25 cellular contexts compared by ENCODE assay signal in the genomic region with DNA sequence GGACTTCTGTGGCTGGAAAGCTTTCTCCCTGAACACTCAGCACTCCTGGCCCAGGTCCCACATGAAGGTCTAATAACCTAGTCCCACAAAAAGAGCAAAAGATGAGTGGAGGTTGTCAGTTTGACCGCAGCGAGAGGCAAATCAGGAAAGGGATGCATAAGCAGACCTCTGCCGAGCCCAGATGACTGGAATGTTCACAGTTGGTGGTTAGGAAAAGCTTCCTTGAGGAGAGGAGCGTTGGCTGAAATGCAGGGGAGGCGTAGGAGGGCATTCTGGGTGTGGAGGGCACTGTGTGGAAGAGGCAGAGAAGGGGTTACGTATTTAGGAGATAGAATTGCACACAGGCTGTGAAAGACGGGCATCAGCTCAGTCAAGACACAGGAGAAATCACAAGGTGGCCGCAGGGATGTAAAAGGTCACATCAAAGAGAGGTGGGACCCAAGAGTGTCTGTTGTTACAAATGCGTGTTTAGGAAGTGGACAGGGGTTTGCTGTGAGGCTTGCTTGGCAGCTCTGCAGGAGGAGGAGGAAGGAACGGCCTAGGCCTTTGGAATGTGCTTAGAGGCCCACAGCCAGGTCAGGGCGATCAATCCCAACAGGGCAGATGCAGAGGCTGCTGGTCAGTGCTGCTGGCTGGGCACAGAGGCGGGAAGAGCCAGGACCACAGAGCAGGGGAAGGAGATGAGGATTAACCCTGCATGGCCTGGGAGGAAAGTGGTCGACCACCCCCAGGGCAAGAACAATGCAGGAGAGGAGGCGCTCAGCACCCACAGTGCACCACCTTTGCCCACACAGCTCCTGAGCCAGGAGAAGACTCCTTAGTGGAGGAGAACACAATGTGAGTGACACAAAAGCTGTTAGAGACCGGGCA.
DNase-seq lines count a peak whose midpoint lies in the region; ATAC-seq and TF ChIP-seq lines count a peak whose summit lies in the region.
"Had no signal": no experiment of that assay in that cellular context is flagged by ENCODE, and none has a peak within 500 bp of the region (broad histone marks: within the 10 kb centered on the region; RNA-seq: fewer than 3 reads in every experiment).

No MANE protein-coding gene starts in this region.

- H3K4me2 ChIP-seq in osteoblast (ENCODE audit: insufficient read depth, low read length), result no peak overlapping the region

- H3K9me3 ChIP-seq in left ventricle myocardium inferior (replicated peaks) (no peaks in the 10 kb centered on the region), osteoblast (ENCODE audit: low read depth, low read length) (no peaks in the 10 kb centered on the region), aorta (ENCODE audit: control insufficient read depth, low read length) (no peaks in the 10 kb centered on the region)
- H3K9me3 ChIP-seq: adrenal gland, psoas muscle, spleen had no signal

- DNase-seq in left ventricle myocardium inferior (no peak), cardiac septum (ENCODE audit: low spot score) (no peak), endothelial cell (ENCODE audit: low spot score) (no peak), osteoblast (ENCODE audit: insufficient read length, low spot score, missing footprints) (peak; percentile 38), aorta (no peak), iPS-NIHi11 (ENCODE audit: low spot score) (no peak), NCI-H1092 treated with DMSO at 0.1 percent for 48 hours (lab: John Stamatoyannopoulos, UW) (no peak)
- no peak for DNase-seq in activated T-cell treated with anti-CD3 and anti-CD28 coated beads, Interleukin-2, amount 50 U/mL, for 48 hours
- DNase-seq: activated CD4-positive, alpha-beta T cell treated with anti-CD3 and anti-CD28 coated beads for 48 hours; activated CD8-positive, alpha-beta memory T cell treated with anti-CD3 and anti-CD28 coated beads, Interleukin-2, amount 10 ng/mL, durations not matched to agents 7 days and 5 days; activated gamma-delta T cell; adrenal gland; DMS 273 treated with DMSO at 0.1 percent for 48 hours; erythroblast; GDM1; kidney; MM.1S; natural killer cell; NCI-H146; NCI-H2171 treated with DMSO at 0.1 percent for 48 hours; NCI-H69; psoas muscle; spleen had no signal

- no peak overlapping the region for H2AFZ ChIP-seq in osteoblast (ENCODE audit: low read length)

- H3K36me3 ChIP-seq in left ventricle myocardium inferior (no peaks in the 10 kb centered on the region), osteoblast (ENCODE audit: insufficient read depth, low read length) (no peaks in the 10 kb centered on the region), aorta (ENCODE audit: control insufficient read depth in 1 of 2, insufficient read depth in 2 of 2, low read length in 1 of 2) (no peaks in the 10 kb centered on the region)
- H3K36me3 ChIP-seq: adrenal gland, spleen had no signal

- H3K4me3 ChIP-seq in left ventricle myocardium inferior, result no peak overlapping the region
- H3K4me3 ChIP-seq in osteoblast (ENCODE audit: insufficient read depth, low read length), result no peak overlapping the region
- no peak overlapping the region for H3K4me3 ChIP-seq in aorta (ENCODE audit: low read length in 2 of 2)
- H3K4me3 ChIP-seq: adrenal gland, psoas muscle, spleen had no signal

- 33 to 40% methylated on average over 15 of the region's 15 CpGs for WGBS in aorta, 2 donors

- peaks cover 48% of the 10 kb centered on the region for H3K4me1 ChIP-seq in left ventricle myocardium inferior
- H3K4me1 ChIP-seq in osteoblast (ENCODE audit: insufficient read depth, low read length), result no peaks in the 10 kb centered on the region
- H3K4me1 ChIP-seq in aorta (ENCODE audit: control insufficient read depth in 1 of 2, insufficient read depth in 2 of 2, low read length in 2 of 2), result peaks cover 0 to 5% of the 10 kb centered on the region in 2 donors

- TF ChIP-seq CTCF in left ventricle myocardium inferior (IDR thresholded peaks at IDR 0.05; ENCODE audit: borderline replicate concordance) (no peak), endothelial cell (IDR thresholded peaks at IDR 0.05; ENCODE audit: unreplicated experiment) (no peak), osteoblast (IDR thresholded peaks at IDR 0.05; ENCODE audit: extremely low read depth, low read depth, low read length) (no peak)

- H3K9me3 Mint-ChIP-seq in endothelial cell (ENCODE audit: unreplicated experiment), result peaks cover 14% of the 10 kb centered on the region
- H3K9me3 Mint-ChIP-seq: memory B cell, natural killer cell had no signal

- H4K20me1 ChIP-seq in osteoblast (ENCODE audit: insufficient read depth, low read length), result no peaks in the 10 kb centered on the region

- H3K27ac Mint-ChIP-seq in endothelial cell (ENCODE audit: unreplicated experiment), result no peak overlapping the region
- H3K27ac Mint-ChIP-seq: activated CD8-positive, alpha-beta memory T cell treated with anti-CD3 and anti-CD28 coated beads, Interleukin-2, amount 10 ng/mL, durations not matched to agents 7 days and 5 days; memory B cell; natural killer cell had no signal

- peaks cover 7% of the 10 kb centered on the region for H3K27me3 Mint-ChIP-seq in endothelial cell (ENCODE audit: unreplicated experiment)

- intact Hi-C loops in left ventricle myocardium inferior (cut with micrococcal nuclease), result no loop called here
- intact Hi-C loops in cardiac septum (cut with DNase I), result loop anchor here (5.0 kb wide), 2 partner anchors 86 to 131 kb away; a partner anchor contains a TSS
- intact Hi-C loops in aorta (cut with DNase I), result loop anchor here in 1 of 2 donors (5.0 kb wide), 1 partner anchor 91 kb away; no protein-coding TSS in a partner anchor

- no peak for ATAC-seq in aorta (ENCODE audit: low FRiP score)
- ATAC-seq: activated CD8-positive, alpha-beta memory T cell treated with anti-CD3 and anti-CD28 coated beads, Interleukin-2, amount 10 ng/mL, durations not matched to agents 7 days and 5 days; HepG2; natural killer cell; psoas muscle had no signal

- H3K27ac ChIP-seq in left ventricle myocardium inferior (replicated peaks) (peak overlapping the region; percentile 92), osteoblast (ENCODE audit: low read depth, low read length) (no peak overlapping the region), aorta (ENCODE audit: low read depth in 1 of 2, low read length in 2 of 2) (peak overlapping the region; percentile 14 to 76)
- H3K27ac ChIP-seq: psoas muscle, spleen had no signal

- H3K4me3 Mint-ChIP-seq in endothelial cell (ENCODE audit: unreplicated experiment), result peak overlapping the region; percentile 3
- H3K4me3 Mint-ChIP-seq: activated CD8-positive, alpha-beta memory T cell treated with anti-CD3 and anti-CD28 coated beads, Interleukin-2, amount 10 ng/mL, durations not matched to agents 7 days and 5 days; memory B cell; natural killer cell had no signal

- peaks cover 24% of the 10 kb centered on the region for H3K4me1 Mint-ChIP-seq in endothelial cell (ENCODE audit: unreplicated experiment)
- H3K4me1 Mint-ChIP-seq: activated CD8-positive, alpha-beta memory T cell treated with anti-CD3 and anti-CD28 coated beads, Interleukin-2, amount 10 ng/mL, durations not matched to agents 7 days and 5 days; memory B cell; natural killer cell had no signal

- H3K27me3 ChIP-seq in left ventricle myocardium inferior (ENCODE audit: low read depth) (no peaks in the 10 kb centered on the region), osteoblast (ENCODE audit: insufficient read depth, low read length) (no peaks in the 10 kb centered on the region), aorta (ENCODE audit: control insufficient read depth in 1 of 2, insufficient read depth in 2 of 2, low read length in 1 of 2) (no peaks in the 10 kb centered on the region)
- H3K27me3 ChIP-seq: adrenal gland, spleen had no signal

- H3K79me2 ChIP-seq in osteoblast (ENCODE audit: insufficient read depth, low read length), result no peaks in the 10 kb centered on the region

- H3K36me3 Mint-ChIP-seq in endothelial cell (ENCODE audit: low read depth, unreplicated experiment), result peaks cover 17% of the 10 kb centered on the region
- H3K36me3 Mint-ChIP-seq: activated CD8-positive, alpha-beta memory T cell treated with anti-CD3 and anti-CD28 coated beads, Interleukin-2, amount 10 ng/mL, durations not matched to agents 7 days and 5 days; memory B cell; natural killer cell had no signal
